In genomic region chr19:11577451-11578341, GRCh38 we compare ENCODE assay signal across 9 cellular contexts. TPM values are rescaled to one million over a fixed set of nuclear protein-coding genes. Genes with fewer than 3 reads are reported as not detected.
DNase-seq lines count a peak whose midpoint lies in the region; ATAC-seq, FAIRE-seq and TF ChIP-seq lines count a peak whose summit lies in the region.
"Had no signal": no experiment of that assay in that cellular context is flagged by ENCODE, and none has a peak within 500 bp of the region (broad histone marks: within the 10 kb centered on the region; RNA-seq: fewer than 3 reads in every experiment).

Gene ACP5 (minus strand): TSS chr19:11577645. CDS start chr19:11577317, 328 bp downstream.

- TF ChIP-seq POLR2A in K562 (conservative IDR thresholded peaks at IDR 0.05), result no peak

- in situ Hi-C loops in K562 (cut with MboI), result no loop called here

- no peak for TF ChIP-seq RAD21 in K562 (CRISPR knock-in tag; conservative IDR thresholded peaks at IDR 0.05 in 1 of 2, IDR thresholded peaks at IDR 0.05 in 1 of 2)

- TF ChIP-seq EP300 in K562 (IDR thresholded peaks at IDR 0.05; ENCODE audit: low read length), result no peak

- H3K4me3 ChIP-seq in K562 (no peak within 1 kb of the TSS), left lung (peak within 1 kb of the TSS; percentile 31 to 56), subcutaneous abdominal adipose tissue (ENCODE audit: low read depth in 1 of 5, low read length in 5 of 5) (peak within 1 kb of the TSS; percentile 19 to 64 (median 52))

- peak within 1 kb of the TSS; percentile 76 for H2AFZ ChIP-seq in K562 (ENCODE audit: low read depth, low read length)

- peak within 1 kb of the TSS; percentile 62 for H3K4me2 ChIP-seq in K562 (ENCODE audit: insufficient read depth, low read length)

- H3K4me1 ChIP-seq in K562 (replicated peaks in 1 of 2; ENCODE audit: control insufficient read depth in 2 of 2, insufficient read depth in 2 of 2, low read length in 2 of 2), result peaks cover 44 to 66% of the 10 kb centered on the region in 2 experiments
- peaks cover 0 to 68% of the 10 kb centered on the region in 2 donors for H3K4me1 ChIP-seq in left lung
- H3K4me1 ChIP-seq in subcutaneous abdominal adipose tissue (ENCODE audit: control insufficient read depth in 5 of 5, insufficient read depth in 5 of 5, low read length in 5 of 5), result peaks cover 5 to 26% (median 15%) of the 10 kb centered on the region in 5 donors

- WGBS in K562 (ENCODE audit: insufficient coverage, low coverage, missing lambda C conversion rate), result 41% methylated on average over 21 of the region's 22 CpGs

- CTCF ChIA-PET in K562 (lab: Yijun Ruan, JAX; ENCODE audit: low intra/inter-chr PET ratio), result no interaction called here

- intact Hi-C loops in T-helper 2 cell treated with Interferon-gamma antibody and Interleukin-4, amounts not matched to agents 100 ng/mL and 5 ng/mL, for 36 hours (cut with micrococcal nuclease), result no loop called here
- intact Hi-C loops in K562 (cut with micrococcal nuclease) (no loop called here), left lung (cut with DNase I) (no loop called here)

- no peaks in the 10 kb centered on the region for H3K79me2 ChIP-seq in K562 (ENCODE audit: control insufficient read depth, insufficient read depth, low read length)

- peak; percentile 14 for ATAC-seq in K562
- peak; percentile 17 for ATAC-seq in left lung
- ATAC-seq in HG03039 (IDR thresholded peaks at IDR 0.05; ENCODE audit: unreplicated experiment), result no peak
- ATAC-seq in HG02970 (IDR thresholded peaks at IDR 0.05; ENCODE audit: low FRiP score, unreplicated experiment), result no peak
- ATAC-seq in GM18520 (IDR thresholded peaks at IDR 0.05; ENCODE audit: unreplicated experiment), result no peak

- DNase-seq in T-helper 2 cell (no peak), K562 (ENCODE audit: extremely low read depth in 1 of 4, low spot score in 3 of 4) (peak in 1 of 4 experiments; percentile 36), left lung (peak in 1 of 2 donors; percentile 68)
- DNase-seq: NCI-H2227 treated with DMSO at 0.1 percent for 48 hours had no signal

- H3K9me1 ChIP-seq in K562 (ENCODE audit: control insufficient read depth, insufficient read depth, low read length), result no peaks in the 10 kb centered on the region

- TF ChIP-seq CTCF in K562 (IDR thresholded peaks at IDR 0.05 in 2 of 3, conservative IDR thresholded peaks at IDR 0.05 in 1 of 3; ENCODE audit: insufficient read depth in 2 of 3, low read depth in 1 of 3, low read length in 3 of 3) (no peak), left lung (IDR thresholded peaks at IDR 0.05) (no peak)

- H3K9ac ChIP-seq in K562 (ENCODE audit: insufficient read depth in 1 of 2, low read depth in 2 of 2, low read length in 2 of 2) (peak within 1 kb of the TSS in 1 of 2 experiments; percentile 81; a peak in 2 of 4 replicates), subcutaneous abdominal adipose tissue (ENCODE audit: low read length in 5 of 5) (peak within 1 kb of the TSS in 2 of 5 donors; percentile 20 to 56)

- BruUV-seq in K562 (replicated peaks; lab: Mats Ljungman, UMichigan), result no TSS peak

- H3K27me3 ChIP-seq in K562 (ENCODE audit: control insufficient read depth in 2 of 2, insufficient read depth in 2 of 2, low read length in 2 of 2), result no peaks in the 10 kb centered on the region
- H3K27me3 ChIP-seq in left lung, result peaks cover 0 to 16% of the 10 kb centered on the region in 2 donors
- peaks cover 12 to 20% (median 14%) of the 10 kb centered on the region in 5 donors for H3K27me3 ChIP-seq in subcutaneous abdominal adipose tissue (ENCODE audit: control insufficient read depth in 5 of 5, insufficient read depth in 4 of 5, low read length in 5 of 5)

- POLR2A ChIA-PET in K562 (lab: Yijun Ruan, JAX), result interaction anchor here (0.8 to 1.8 kb wide), 6 partner anchors 9 to 92 kb away, joined by 3 to 8 read pairs (median 4); partner anchors contain the start of gene ELOF1

- H3K27ac ChIP-seq in K562 (ENCODE audit: extremely low read depth, low read depth, low read length) (peak within 1 kb of the TSS; percentile 41), left lung (peak within 1 kb of the TSS; percentile 68 to 80), subcutaneous abdominal adipose tissue (ENCODE audit: low read depth, low read length) (no peak within 1 kb of the TSS)

- no peaks in the 10 kb centered on the region for H4K20me1 ChIP-seq in K562 (replicated peaks; ENCODE audit: control insufficient read depth, insufficient read depth, low read length)

- H3K36me3 ChIP-seq in K562 (ENCODE audit: control insufficient read depth, insufficient read depth, low read length) (no peaks in the 10 kb centered on the region), left lung (peaks cover 0 to 20% of the 10 kb centered on the region in 2 donors), subcutaneous abdominal adipose tissue (ENCODE audit: control insufficient read depth in 5 of 5, insufficient read depth in 5 of 5, low read length in 5 of 5) (peaks cover 0 to 9% (median 0%) of the 10 kb centered on the region in 5 donors)

- H3K9me3 ChIP-seq in K562 (replicated peaks; ENCODE audit: control insufficient read depth, insufficient read depth, low read depth, low read length) (no peaks in the 10 kb centered on the region), left lung (no peaks in the 10 kb centered on the region), subcutaneous abdominal adipose tissue (ENCODE audit: control insufficient read depth in 5 of 5, low read length in 5 of 5) (no peaks in the 10 kb centered on the region)

- no peak for FAIRE-seq in K562 (lab: Jason Lieb, UNC)

TF ChIP-seq in K562, 482 proteins besides CTCF, POLR2A, EP300 and RAD21 (continues in another document):
- no peak for TF ChIP-seq ZNF695 (CRISPR knock-in tag; IDR thresholded peaks at IDR 0.05)
- no peak for TF ChIP-seq GATAD2A (IDR thresholded peaks at IDR 0.05)
- no peak for TF ChIP-seq ZNF717 (CRISPR knock-in tag; IDR thresholded peaks at IDR 0.05)
- no peak for TF ChIP-seq ARID3B (CRISPR knock-in tag; IDR thresholded peaks at IDR 0.05; ENCODE audit: borderline replicate concordance)
- TF ChIP-seq SIRT6 (IDR thresholded peaks at IDR 0.05; ENCODE audit: low read depth, low read length), result no peak
- TF ChIP-seq TSC22D4 (tag; IDR thresholded peaks at IDR 0.05), result no peak
- no peak for TF ChIP-seq ZBTB43 (CRISPR knock-in tag; IDR thresholded peaks at IDR 0.05)
- no peak for TF ChIP-seq SMC3 (conservative IDR thresholded peaks at IDR 0.05; ENCODE audit: insufficient read depth, low read depth, low read length)
- TF ChIP-seq FIP1L1 (IDR thresholded peaks at IDR 0.05; ENCODE audit: low read depth, low read length, poor library complexity, severe bottlenecking), result no peak
- TF ChIP-seq HIVEP1 (CRISPR knock-in tag; IDR thresholded peaks at IDR 0.05), result no peak
- no peak for TF ChIP-seq TOE1 (IDR thresholded peaks at IDR 0.05; ENCODE audit: borderline replicate concordance)
- TF ChIP-seq TOE1 (CRISPR knock-in tag; IDR thresholded peaks at IDR 0.05; ENCODE audit: borderline replicate concordance, low read depth), result peak; percentile 59; the same call in 1 of the 2 replicates
- no peak for TF ChIP-seq TAF15 (IDR thresholded peaks at IDR 0.05; ENCODE audit: low read depth, low read length)
- TF ChIP-seq SREBF2 (CRISPR knock-in tag; IDR thresholded peaks at IDR 0.05), result no peak
- TF ChIP-seq HEY1 (CRISPR knock-in tag; IDR thresholded peaks at IDR 0.05; ENCODE audit: borderline replicate concordance), result no peak
- no peak for TF ChIP-seq ZNF174 (CRISPR knock-in tag; IDR thresholded peaks at IDR 0.05)

RNA-seq across cellular contexts. Expression of gene ACP5, which starts in this region (rescaled TPM):
- total RNA-seq in T-helper 2 cell treated with Interferon-gamma antibody and Interleukin-4, amounts not matched to agents 100 ng/mL and 5 ng/mL, for 36 hours, result 34.4 and 34.5 TPM in 2 replicates
- total RNA-seq in K562 (2011; cell fraction: chromatin; rRNA removed; ENCODE audit: low replicate concordance), result not detected in 2 replicates
- 0.53 and 0.67 TPM in 2 replicates for total RNA-seq in K562 (2011; cell fraction: nucleolus; rRNA removed)
- total RNA-seq in K562 (2011; cell fraction: nucleoplasm; rRNA removed), result 0.69 TPM in 1 of 2 replicates, not detected in the other
- total RNA-seq in K562 (2014; rRNA removed) (0.27 and 0.45 TPM in 2 replicates), K562 (2014; rRNA removed; fragmentation: Illumina TruSeq; extraction: Trizol) (0.29 and 0.41 TPM in 2 replicates), K562 (2015; rRNA removed; fragmentation: Illumina TruSeq; extraction: Trizol) (0.79 and 1.1 TPM in 2 replicates), K562 (2021) (0.62 and 0.85 TPM in 2 replicates), left lung (100 to 1,000 TPM; 242 to 299 TPM)
- polyA plus RNA-seq in K562 (2011; rRNA removed) (0.26 and 1.0 TPM in 2 replicates), K562 (2014; fragmentation: Illumina TruSeq; extraction: Trizol) (0.22 and 0.33 TPM in 2 replicates), K562 (2014; fragmentation: Nextera tagmentation; extraction: Ambion mirVana) (under 1 TPM in 1 of 2 experiments, not detected in 1; 0.06 TPM), K562 (2014; rRNA removed) (0.34 and 0.45 TPM in 2 replicates)
- polyA plus RNA-seq in K562 (2011; cell fraction: cytosol; rRNA removed), result 0.89 and 1.3 TPM in 2 replicates
- 0.58 and 1.1 TPM in 2 replicates for polyA plus RNA-seq in K562 (2011; cell fraction: nucleus; rRNA removed)
- polyA plus RNA-seq in K562 (2012), result 1.1 and 16.7 TPM in 2 replicates
- 0.21 and 0.30 TPM in 2 replicates for polyA minus RNA-seq in K562 (2011; rRNA and poly(A)+ RNA removed)
- polyA minus RNA-seq in K562 (2011; cell fraction: cytosol; rRNA and poly(A)+ RNA removed), result not detected in 2 replicates
- polyA minus RNA-seq in K562 (2011; cell fraction: nucleus; rRNA and poly(A)+ RNA removed), result 0.33 TPM in 1 of 2 replicates, not detected in the other

Comparison
In these comparisons a context has a peak if more than half of its experiments do, and no peak if none do; other contexts are left out.
1. RNA of gene ACP5 (total RNA-seq): 242 to 299 TPM in left lung and 34.4 to 34.5 TPM in T-helper 2 cell treated with Interferon-gamma antibody and Interleukin-4, amounts not matched to agents 100 ng/mL and 5 ng/mL, for 36 hours; 0.27 to 1.1 TPM in K562; every median in the first group is over 10 times any median in the second.
2. ATAC-seq: peak in K562 (single experiment) and left lung (single experiment); none in HG03039 (single experiment), HG02970 (single experiment) and GM18520 (single experiment).